ENCODE assay signal across 8 cellular contexts in the genomic region with DNA sequence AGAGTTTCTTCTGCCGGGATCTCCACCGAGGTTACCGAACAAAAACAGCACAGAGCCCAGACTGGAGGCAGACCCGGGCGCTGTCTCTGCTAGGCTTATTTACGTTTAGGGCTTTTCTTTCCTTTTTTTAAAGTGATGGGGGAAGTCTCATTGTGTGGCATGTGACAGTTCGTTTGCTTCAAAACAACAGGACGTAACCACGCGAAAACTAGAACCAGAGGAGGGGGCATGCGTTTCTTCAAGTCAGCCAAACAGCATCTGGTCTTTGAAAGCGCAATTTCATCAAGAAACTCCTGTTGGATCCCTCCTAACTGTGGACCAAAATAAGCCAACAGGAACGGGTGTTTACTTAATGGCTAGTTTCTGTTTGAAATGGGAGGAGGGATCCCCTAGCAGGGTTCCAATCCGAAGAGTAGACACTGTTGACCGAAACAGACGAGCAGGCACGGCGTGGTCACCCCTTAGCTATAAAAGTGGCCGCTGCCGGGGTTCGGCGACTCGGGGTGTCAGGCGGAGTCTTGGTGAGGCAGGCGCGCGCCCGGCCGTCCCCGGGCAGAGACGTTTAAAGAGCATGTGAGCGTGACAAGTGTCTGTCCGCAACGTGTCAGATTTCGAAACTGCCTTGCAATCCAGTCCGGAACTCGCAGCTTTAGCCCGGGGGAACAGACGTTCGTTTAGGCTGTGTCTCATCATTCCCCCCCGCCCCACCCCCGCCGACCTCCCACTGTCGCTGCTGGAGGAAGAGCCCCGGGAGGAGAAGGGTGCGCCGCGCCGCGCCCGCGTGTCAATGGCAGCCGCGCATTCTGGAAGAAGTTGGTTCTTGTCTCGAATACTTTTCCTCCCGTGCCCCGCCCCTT. TPM values are rescaled to one million over a fixed set of nuclear protein-coding genes. Genes with fewer than 3 reads are reported as not detected.
DNase-seq lines count a peak whose midpoint lies in the region; FAIRE-seq and TF ChIP-seq lines count a peak whose summit lies in the region.

No MANE protein-coding gene starts in this region.

- no peaks in the 10 kb centered on the region for H3K9me3 ChIP-seq in kidney (ENCODE audit: control insufficient read depth in 1 of 2, low read length in 2 of 2)

- peaks cover 28% of the 10 kb centered on the region for H3K27me3 Mint-ChIP-seq in HFFc6 (ENCODE audit: insufficient read depth)

- H3K27me3 ChIP-seq in bronchial epithelial cell (ENCODE audit: control insufficient read depth, insufficient read depth, low read length), result no peaks in the 10 kb centered on the region

- TF ChIP-seq POLR2A in GM12892 (IDR thresholded peaks at IDR 0.05; ENCODE audit: low read depth, low read length), result no peak

- intact Hi-C loops in kidney (cut with DNase I), result no loop called here

- H3K9ac ChIP-seq in kidney (ENCODE audit: low read length in 2 of 2), result peak overlapping the region; percentile 96 to 100

- peaks cover 31% of the 10 kb centered on the region for H3K4me1 Mint-ChIP-seq in HFFc6 (ENCODE audit: low read depth)

- H3K27ac ChIP-seq in kidney (ENCODE audit: low read depth in 2 of 2, low read length in 2 of 2), result peak overlapping the region; percentile 98 to 99

- H3K36me3 Mint-ChIP-seq in HFFc6 (ENCODE audit: low read depth), result peaks cover 14% of the 10 kb centered on the region; the same call in 1 of the 2 replicates

- no peak for FAIRE-seq in GM12892 (lab: Jason Lieb, UNC)
- no peak for FAIRE-seq in bronchial epithelial cell (lab: Jason Lieb, UNC)
- no peak for FAIRE-seq in kidney (lab: Jason Lieb, UNC)

- H3K36me3 ChIP-seq in bronchial epithelial cell (ENCODE audit: control insufficient read depth, insufficient read depth, low read length) (peaks cover 2% of the 10 kb centered on the region), kidney (ENCODE audit: control insufficient read depth in 1 of 2, insufficient read depth in 2 of 2, low read length in 2 of 2) (no peaks in the 10 kb centered on the region)

- peak overlapping the region; percentile 94 for H3K4me3 Mint-ChIP-seq in HFFc6

- no peaks in the 10 kb centered on the region for H3K9me3 Mint-ChIP-seq in HFFc6

- no peaks in the 10 kb centered on the region for H3K4me1 ChIP-seq in kidney (ENCODE audit: control insufficient read depth in 1 of 2, insufficient read depth in 1 of 2, low read depth in 1 of 2, low read length in 2 of 2)

- peak overlapping the region; percentile 97 for H3K4me3 ChIP-seq in WI38 (ENCODE audit: low read depth, low read length)
- peak overlapping the region; percentile 63 for H3K4me3 ChIP-seq in bronchial epithelial cell (ENCODE audit: low read depth, low read length)
- peak overlapping the region; percentile 90 to 97 for H3K4me3 ChIP-seq in kidney (ENCODE audit: low read length in 2 of 2)

- H3K27ac Mint-ChIP-seq in HFFc6, result peak overlapping the region; percentile 99

- peak; percentile 52 for DNase-seq in GM12892 (ENCODE audit: insufficient read length)
- peak; percentile 95 for DNase-seq in HFFc6
- DNase-seq in NCI-H1694 treated with DMSO at 0.1 percent for 48 hours (lab: John Stamatoyannopoulos, UW), result peak; percentile 47
- DNase-seq in bronchial epithelial cell (ENCODE audit: low read depth), result peak; percentile 94
- peak; percentile 95 for DNase-seq in kidney
- peak; percentile 83 for DNase-seq in stimulated activated CD4-positive, alpha-beta T cell treated with anti-CD3 and anti-CD28 coated beads, Interleukin-15, amount 100 ng/mL, for 24 hours
- DNase-seq in cortex of kidney (lab: John Stamatoyannopoulos, UW), result no peak

- TF ChIP-seq CTCF in HFFc6 (IDR thresholded peaks at IDR 0.05) (no peak), WI38 (IDR thresholded peaks at IDR 0.05; ENCODE audit: low read depth, low read length) (no peak), bronchial epithelial cell (IDR thresholded peaks at IDR 0.05; ENCODE audit: insufficient read depth, low read length, severe bottlenecking) (no peak), kidney (IDR thresholded peaks at IDR 0.05; ENCODE audit: borderline replicate concordance, extremely low read depth, insufficient read depth) (no peak)

RNA-seq across cellular contexts. Expression of a gene that starts 0.9 kb away (rescaled TPM):
- 0.53 TPM for polyA plus RNA-seq in GM12892 (2012; ENCODE audit: missing spikeins)
- total RNA-seq in HFFc6 (2021; fragmentation: NEBNext Ultra II Directional; extraction: Animal tissue kit (Norgen Biotek cat#: 25700)), result 10 to 100 TPM; 41.3 to 59.9 (median 55.8) TPM
- total RNA-seq in bronchial epithelial cell (198 and 441 TPM in 2 replicates), kidney (93.8 TPM)
- 38.5 TPM for polyA plus RNA-seq in kidney (ENCODE audit: insufficient read depth, low read depth, low replicate concordance)
